ENCODE assay signal across 17 cellular contexts in the genomic region with DNA sequence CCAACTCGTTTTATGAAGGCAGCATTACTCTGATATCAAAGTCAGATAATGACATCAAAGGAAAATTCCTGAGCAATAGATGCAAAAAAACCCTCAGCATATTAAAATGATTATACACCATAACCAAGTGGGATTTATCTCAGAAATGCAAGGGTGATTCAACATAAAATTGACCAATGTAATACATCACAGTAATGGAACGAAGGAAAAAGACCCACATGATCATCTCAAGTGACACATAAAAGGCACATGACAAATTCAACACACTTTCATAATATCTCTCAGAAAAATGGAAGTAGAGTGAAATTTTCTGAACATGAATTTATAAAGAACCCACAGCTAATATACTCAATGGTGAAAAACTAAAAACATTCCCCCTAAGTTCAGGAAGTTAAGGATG.
"Had no signal": no experiment of that assay in that cellular context is flagged by ENCODE, and none has a peak within 500 bp of the region (broad histone marks: within the 10 kb centered on the region; RNA-seq: fewer than 3 reads in every experiment).

No MANE protein-coding gene starts in this region.

- DNase-seq: colonic mucosa; dermis blood vessel endothelial cell; esophagus squamous epithelium; gastrocnemius medialis; heart right ventricle; hypothalamus; kidney glomerular epithelial cell; natural killer cell; ovary; stimulated activated CD4-positive, alpha-beta T cell treated with anti-CD3 and anti-CD28 coated beads, Interleukin-15, amount 100 ng/mL, for 24 hours; stimulated activated CD4-positive, alpha-beta T cell treated with anti-CD3 and anti-CD28 coated beads, Interleukin-1b, Interleukin-23, amount 100 ng/mL, for 48 hours; stimulated activated CD4-positive, alpha-beta T cell treated with anti-CD3 and anti-CD28 coated beads, Interleukin-4, amount 100 ng/mL, for 24 hours; tibial artery; upper lobe of left lung; uterus had no signal

- H3K9me3 ChIP-seq: colonic mucosa, gastrocnemius medialis, ovary had no signal

- H3K4me1 ChIP-seq: colonic mucosa, esophagus squamous epithelium, gastrocnemius medialis, heart right ventricle, right atrium auricular region, tibial artery, upper lobe of left lung, uterus had no signal

- H3K4me3 ChIP-seq: colonic mucosa, esophagus squamous epithelium, gastrocnemius medialis, heart right ventricle, ovary, right atrium auricular region, tibial artery, upper lobe of left lung, uterus had no signal

- ATAC-seq: gastrocnemius medialis; heart right ventricle; natural killer cell; stimulated activated memory B cell treated with anti-CD40 and anti-IgM and Interleukin-4, amounts not matched to agents 10 μg/mL and 1 μg/mL and 100 μg/mL, for 72 hours had no signal

- H3K36me3 ChIP-seq: colonic mucosa, gastrocnemius medialis, ovary, right atrium auricular region, uterus had no signal

- H3K27me3 ChIP-seq: colonic mucosa, esophagus squamous epithelium, gastrocnemius medialis, heart right ventricle, ovary, right atrium auricular region, tibial artery, upper lobe of left lung, uterus had no signal

- H3K27ac ChIP-seq: colonic mucosa, esophagus squamous epithelium, gastrocnemius medialis, heart right ventricle, ovary, right atrium auricular region, tibial artery, upper lobe of left lung, uterus had no signal
